In genomic region chr19:5940260-5941208, GRCh38 we compare ENCODE assay signal across 17 cellular contexts. TPM values are rescaled to one million over a fixed set of nuclear protein-coding genes. Genes with fewer than 3 reads are reported as not detected.
A peak's percentile ranks its signal among the peaks of the same experiment; 100 is the strongest.
DNase-seq lines count a peak whose midpoint lies in the region; ATAC-seq and TF ChIP-seq lines count a peak whose summit lies in the region.
"Had no signal": no experiment of that assay in that cellular context is flagged by ENCODE, and none has a peak within 500 bp of the region (broad histone marks: within the 10 kb centered on the region; RNA-seq: fewer than 3 reads in every experiment).

No MANE protein-coding gene starts in this region.

- peaks cover 45% of the 10 kb centered on the region for H3K36me3 Mint-ChIP-seq in nephron progenitor cell (ENCODE audit: low read depth)
- H3K36me3 Mint-ChIP-seq in stimulated activated memory B cell treated with anti-CD40 and anti-IgM and Interleukin-4, amounts not matched to agents 10 μg/mL and 1 μg/mL and 100 μg/mL, for 72 hours = peaks cover 46% of the 10 kb centered on the region

- H3K27me3 Mint-ChIP-seq in nephron progenitor cell (ENCODE audit: low read depth, poor library complexity) = no peaks in the 10 kb centered on the region
- no peaks in the 10 kb centered on the region for H3K27me3 Mint-ChIP-seq in stimulated activated memory B cell treated with anti-CD40 and anti-IgM and Interleukin-4, amounts not matched to agents 10 μg/mL and 1 μg/mL and 100 μg/mL, for 72 hours
- H3K27me3 Mint-ChIP-seq: CD4-positive, alpha-beta memory T cell had no signal

- no peak for TF ChIP-seq EP300 in gastroesophageal sphincter (IDR thresholded peaks at IDR 0.05)

- no peak for TF ChIP-seq CTCF in right atrium auricular region (IDR thresholded peaks at IDR 0.05)
- no peak for TF ChIP-seq CTCF in gastroesophageal sphincter (IDR thresholded peaks at IDR 0.05)
- TF ChIP-seq CTCF in nephron progenitor cell (IDR thresholded peaks at IDR 0.05) = no peak

- 73 to 87% methylated on average over 4 to 17 of the region's 21 CpGs for WGBS in gastroesophageal sphincter (ENCODE audit: low coverage in 1 of 2), 2 donors

- H3K27ac ChIP-seq in right atrium auricular region (peak overlapping the region in 1 of 2 donors; percentile 26), gastroesophageal sphincter (peak overlapping the region in 3 of 4 donors; percentile 66 to 79 (median 67))

- no peak overlapping the region for H3K4me3 Mint-ChIP-seq in nephron progenitor cell
- H3K4me3 Mint-ChIP-seq in stimulated activated memory B cell treated with anti-CD40 and anti-IgM and Interleukin-4, amounts not matched to agents 10 μg/mL and 1 μg/mL and 100 μg/mL, for 72 hours = no peak overlapping the region
- H3K4me3 Mint-ChIP-seq: CD4-positive, alpha-beta memory T cell had no signal

- peak overlapping the region; percentile 95 for H3K27ac Mint-ChIP-seq in nephron progenitor cell
- H3K27ac Mint-ChIP-seq in stimulated activated memory B cell treated with anti-CD40 and anti-IgM and Interleukin-4, amounts not matched to agents 10 μg/mL and 1 μg/mL and 100 μg/mL, for 72 hours = peak overlapping the region; percentile 12

- H3K9me3 Mint-ChIP-seq in nephron progenitor cell = no peaks in the 10 kb centered on the region
- H3K9me3 Mint-ChIP-seq in stimulated activated memory B cell treated with anti-CD40 and anti-IgM and Interleukin-4, amounts not matched to agents 10 μg/mL and 1 μg/mL and 100 μg/mL, for 72 hours = no peaks in the 10 kb centered on the region
- H3K9me3 Mint-ChIP-seq: CD4-positive, alpha-beta memory T cell had no signal

- H3K36me3 ChIP-seq in right atrium auricular region (peaks cover 11% of the 10 kb centered on the region), gastroesophageal sphincter (peaks cover 0 to 61% of the 10 kb centered on the region in 2 donors)

- intact Hi-C loops in Right ventricle myocardium inferior (cut with DNase I) = no loop called here

- peak; percentile 23 for ATAC-seq in Right ventricle myocardium inferior
- no peak for ATAC-seq in gastroesophageal sphincter
- ATAC-seq in stimulated activated memory B cell treated with anti-CD40 and anti-IgM and Interleukin-4, amounts not matched to agents 10 μg/mL and 1 μg/mL and 100 μg/mL, for 72 hours = no peak
- ATAC-seq in GM18858 (IDR thresholded peaks at IDR 0.05; ENCODE audit: unreplicated experiment) = no peak
- ATAC-seq: HCT116 had no signal

- H3K27me3 ChIP-seq in right atrium auricular region (no peaks in the 10 kb centered on the region), gastroesophageal sphincter (no peaks in the 10 kb centered on the region)
- H3K27me3 ChIP-seq: BE2C had no signal

- no peak for TF ChIP-seq POLR2A in gastroesophageal sphincter (IDR thresholded peaks at IDR 0.05)

- H3K4me1 ChIP-seq in right atrium auricular region (peaks cover 0 to 40% of the 10 kb centered on the region in 2 donors), gastroesophageal sphincter (peaks cover 0 to 63% (median 30%) of the 10 kb centered on the region in 3 donors)

- H3K9me3 ChIP-seq in right atrium auricular region = no peaks in the 10 kb centered on the region
- no peaks in the 10 kb centered on the region for H3K9me3 ChIP-seq in gastroesophageal sphincter

- DNase-seq in Right ventricle myocardium inferior (ENCODE audit: missing footprints) (peak; percentile 59), right atrium auricular region (ENCODE audit: low spot score) (no peak), nephron progenitor cell (no peak), activated gamma-delta T cell treated with Interleukin-2 at 50 U/mL for 16 hours (no peak)
- DNase-seq in activated CD4-positive, alpha-beta T cell treated with anti-CD3 and anti-CD28 coated beads for 4 hours = no peak
- DNase-seq: BE2C; CD4-positive, alpha-beta memory T cell; GOT3; NCI-H1694 treated with DMSO at 0.1 percent for 48 hours; NCI-H510A treated with DMSO at 0.1 percent for 48 hours; NCI-H82; OCI-M1; SHP77 treated with DMSO at 0.1 percent for 48 hours had no signal

- H3K4me1 Mint-ChIP-seq in nephron progenitor cell = peaks cover 93% of the 10 kb centered on the region
- H3K4me1 Mint-ChIP-seq in stimulated activated memory B cell treated with anti-CD40 and anti-IgM and Interleukin-4, amounts not matched to agents 10 μg/mL and 1 μg/mL and 100 μg/mL, for 72 hours = peaks cover 18% of the 10 kb centered on the region

- H3K4me3 ChIP-seq in right atrium auricular region (no peak overlapping the region), gastroesophageal sphincter (no peak overlapping the region)

RNA-seq across cellular contexts. Expression of gene CAPS, which starts 26.5 kb away (rescaled TPM):
- total RNA-seq in Right ventricle myocardium inferior (3.8 TPM), right atrium auricular region (1 to 10 TPM; 4.5 to 7.3 TPM), gastroesophageal sphincter (10 to 100 TPM in 3 of 4 donors, 1 to 10 TPM in 1; 10.0 to 19.6 (median 15.2) TPM)

RNA-seq across cellular contexts. Expression of gene VMAC, which starts 35.9 kb away (rescaled TPM):
- total RNA-seq in Right ventricle myocardium inferior (1.6 TPM), right atrium auricular region (1 to 10 TPM; 2.6 to 4.1 TPM), gastroesophageal sphincter (1 to 10 TPM; 5.0 to 9.3 (median 8.0) TPM)

RNA-seq across cellular contexts. Expression of gene NDUFA11, which starts 36.9 kb away (rescaled TPM):
- total RNA-seq in Right ventricle myocardium inferior (571 TPM), right atrium auricular region (100 to 1,000 TPM; 368 to 648 TPM), gastroesophageal sphincter (100 to 1,000 TPM; 244 to 299 (median 265) TPM)

RNA-seq across cellular contexts. Expression of gene RANBP3, which starts 37.4 kb away (rescaled TPM):
- total RNA-seq in Right ventricle myocardium inferior (65.6 TPM), right atrium auricular region (10 to 100 TPM; 53.6 to 54.7 TPM), gastroesophageal sphincter (100 to 1,000 TPM in 2 of 4 donors, 10 to 100 TPM in 2; 87.0 to 125 (median 104) TPM)
